Comparison of ENCODE assay signal across 8 cellular contexts in genomic region chr7:135509589-135509838, GRCh38. TPM values are rescaled to one million over a fixed set of nuclear protein-coding genes. Genes with fewer than 3 reads are reported as not detected.
A peak's percentile ranks its signal among the peaks of the same experiment; 100 is the strongest.
DNase-seq lines count a peak whose midpoint lies in the region; ATAC-seq, FAIRE-seq and TF ChIP-seq lines count a peak whose summit lies in the region.

No MANE protein-coding gene starts in this region.

- TF ChIP-seq CTCF in K562 (IDR thresholded peaks at IDR 0.05 in 2 of 3, conservative IDR thresholded peaks at IDR 0.05 in 1 of 3; ENCODE audit: insufficient read depth in 2 of 3, low read depth in 1 of 3, low read length in 3 of 3) (no peak), right lobe of liver (IDR thresholded peaks at IDR 0.05) (no peak)

- FAIRE-seq in K562 (lab: Jason Lieb, UNC) (no peak), HTR-8/SVneo (lab: Jason Lieb, UNC) (no peak)

- DNase-seq in stimulated activated CD4-positive, alpha-beta T cell treated with anti-CD3 and anti-CD28 coated beads, Interleukin-12 subunit alpha, Interleukin-12 subunit beta, amount 100 ng/mL, for 4 hours = peak; percentile 2
- DNase-seq in stimulated activated CD4-positive, alpha-beta T cell treated with anti-CD3 and anti-CD28 coated beads, Interleukin-4, amount 100 ng/mL, for 1 hour = no peak
- peak; percentile 76 to 85 (median 84) for DNase-seq in K562 (ENCODE audit: extremely low read depth in 1 of 4, low spot score in 3 of 4)
- no peak for DNase-seq in right lobe of liver
- no peak for DNase-seq in aorta
- no peak for DNase-seq in KG1 (lab: John Stamatoyannopoulos, UW)
- DNase-seq in HTR-8/SVneo (ENCODE audit: insufficient read length, low spot score) = no peak

- peak overlapping the region; percentile 99 for H3K4me2 ChIP-seq in K562 (ENCODE audit: insufficient read depth, low read length)

- BruUV-seq in K562 (replicated peaks; lab: Mats Ljungman, UMichigan) = no TSS peak

- POLR2A ChIA-PET in K562 (lab: Yijun Ruan, JAX) = interaction anchor here (0.6 to 1.6 kb wide), 6 partner anchors 9 to 344 kb away, joined by 3 to 7 read pairs (median 4); no protein-coding TSS in a partner anchor

- peak overlapping the region; percentile 100 for H2AFZ ChIP-seq in K562 (ENCODE audit: low read depth, low read length)

- no peak for TF ChIP-seq POLR2A in K562 (conservative IDR thresholded peaks at IDR 0.05)
- no peak for TF ChIP-seq POLR2A in right lobe of liver (IDR thresholded peaks at IDR 0.05)

- H3K36me3 ChIP-seq in K562 (ENCODE audit: control insufficient read depth, insufficient read depth, low read length) = peaks cover 8% of the 10 kb centered on the region; the same call in 1 of the 3 replicates
- H3K36me3 ChIP-seq in right lobe of liver = no peaks in the 10 kb centered on the region
- H3K36me3 ChIP-seq in aorta (ENCODE audit: control insufficient read depth in 1 of 2, insufficient read depth in 2 of 2, low read length in 1 of 2) = peaks cover 0 to 2% of the 10 kb centered on the region in 2 donors

- no peak for TF ChIP-seq EP300 in K562 (IDR thresholded peaks at IDR 0.05; ENCODE audit: low read length)

- H3K27ac ChIP-seq in K562 (ENCODE audit: extremely low read depth, low read depth, low read length) = peak overlapping the region; percentile 94
- H3K27ac ChIP-seq in right lobe of liver = peak overlapping the region; percentile 80 to 89 (median 83)
- peak overlapping the region; percentile 29 to 93 for H3K27ac ChIP-seq in aorta (ENCODE audit: low read depth in 1 of 2, low read length in 2 of 2)

- H3K9me3 ChIP-seq in K562 (replicated peaks; ENCODE audit: control insufficient read depth, insufficient read depth, low read depth, low read length) (no peaks in the 10 kb centered on the region), right lobe of liver (no peaks in the 10 kb centered on the region), aorta (ENCODE audit: control insufficient read depth, low read length) (no peaks in the 10 kb centered on the region)

- CTCF ChIA-PET in K562 (lab: Yijun Ruan, JAX; ENCODE audit: low intra/inter-chr PET ratio) = interaction anchor here (0.7 to 1.5 kb wide), 3 partner anchors 48 to 228 kb away, joined by 3 to 7 read pairs (median 7); partner anchors contain the start of gene NUP205

- peaks cover 11% of the 10 kb centered on the region; the same call in 1 of the 2 replicates for H4K20me1 ChIP-seq in K562 (replicated peaks; ENCODE audit: control insufficient read depth, insufficient read depth, low read length)

- H3K27me3 ChIP-seq in K562 (ENCODE audit: control insufficient read depth in 2 of 2, insufficient read depth in 2 of 2, low read length in 2 of 2) (no peaks in the 10 kb centered on the region), right lobe of liver (no peaks in the 10 kb centered on the region), aorta (ENCODE audit: control insufficient read depth in 1 of 2, insufficient read depth in 2 of 2, low read length in 1 of 2) (no peaks in the 10 kb centered on the region)

- under 1% methylated on average over 10 of the region's 14 CpGs for WGBS in K562 (ENCODE audit: insufficient coverage, low coverage, missing lambda C conversion rate)
- WGBS in right lobe of liver (ENCODE audit: insufficient coverage, low coverage, low lambda C conversion rate, missing lambda C conversion rate) = 1% methylated on average over 10 of the region's 14 CpGs
- WGBS in aorta, 2 donors = 0% methylated on average over 13 to 14 of the region's 14 CpGs

- H3K9me1 ChIP-seq in K562 (ENCODE audit: control insufficient read depth, insufficient read depth, low read length) = no peaks in the 10 kb centered on the region

- ATAC-seq in K562 = no peak
- no peak for ATAC-seq in right lobe of liver
- ATAC-seq in aorta (ENCODE audit: low FRiP score) = no peak
- no peak for ATAC-seq in GM21526 (IDR thresholded peaks at IDR 0.05; ENCODE audit: low FRiP score, unreplicated experiment)

- no peak for TF ChIP-seq RAD21 in K562 (CRISPR knock-in tag; conservative IDR thresholded peaks at IDR 0.05 in 1 of 2, IDR thresholded peaks at IDR 0.05 in 1 of 2)

- peaks cover 10 to 11% of the 10 kb centered on the region in 2 experiments; a peak in 4 of 5 replicates for H3K4me1 ChIP-seq in K562 (replicated peaks in 1 of 2; ENCODE audit: control insufficient read depth in 2 of 2, insufficient read depth in 2 of 2, low read length in 2 of 2)
- H3K4me1 ChIP-seq in right lobe of liver = peaks cover 0 to 21% (median 4%) of the 10 kb centered on the region in 4 donors
- H3K4me1 ChIP-seq in aorta (ENCODE audit: control insufficient read depth in 1 of 2, insufficient read depth in 2 of 2, low read length in 2 of 2) = peaks cover 0 to 1% of the 10 kb centered on the region in 2 donors

- H3K4me3 ChIP-seq in K562 = peak overlapping the region; percentile 70
- H3K4me3 ChIP-seq in right lobe of liver = peak overlapping the region; percentile 75 to 79 (median 79)
- H3K4me3 ChIP-seq in aorta (ENCODE audit: low read length in 2 of 2) = peak overlapping the region; percentile 97

- intact Hi-C loops in K562 (cut with micrococcal nuclease) = no loop called here
- intact Hi-C loops in right lobe of liver (cut with DNase I) = no loop called here
- intact Hi-C loops in aorta (cut with DNase I) = no loop called here

- peaks cover 51% of the 10 kb centered on the region for H3K79me2 ChIP-seq in K562 (ENCODE audit: control insufficient read depth, insufficient read depth, low read length)

- in situ Hi-C loops in K562 (cut with MboI) = no loop called here

- peak overlapping the region; percentile 96 to 100 for H3K9ac ChIP-seq in K562 (ENCODE audit: insufficient read depth in 1 of 2, low read depth in 2 of 2, low read length in 2 of 2)

TF ChIP-seq in K562, 482 proteins besides CTCF, POLR2A, EP300 and RAD21 (continues in another document):
- TF ChIP-seq ZFX (CRISPR knock-in tag; IDR thresholded peaks at IDR 0.05) (no peak), TEAD1 (CRISPR knock-in tag; IDR thresholded peaks at IDR 0.05) (no peak), HDAC3 (IDR thresholded peaks at IDR 0.05; ENCODE audit: borderline replicate concordance, partially characterized antibody) (no peak), HNRNPUL1 (IDR thresholded peaks at IDR 0.05; ENCODE audit: low read length) (no peak), ZNF280A (IDR thresholded peaks at IDR 0.05; ENCODE audit: low read depth, partially characterized antibody) (no peak), THRAP3 (IDR thresholded peaks at IDR 0.05; ENCODE audit: borderline replicate concordance) (0 out of 2 replicates have a peak, but pooled peaks have one; percentile 42)

RNA-seq across cellular contexts. Expression of gene CNOT4, which starts 0.4 kb away (rescaled TPM):
- 34.7 and 77.7 TPM in 2 replicates for total RNA-seq in K562 (2011; cell fraction: chromatin; rRNA removed; ENCODE audit: low replicate concordance)
- total RNA-seq in K562 (2011; cell fraction: nucleolus; rRNA removed) = 11.2 and 14.3 TPM in 2 replicates
- 24.0 and 38.1 TPM in 2 replicates for total RNA-seq in K562 (2011; cell fraction: nucleoplasm; rRNA removed)
- total RNA-seq in K562 (2014; rRNA removed) (12.9 and 15.4 TPM in 2 replicates), K562 (2014; rRNA removed; fragmentation: Illumina TruSeq; extraction: Trizol) (14.6 and 16.2 TPM in 2 replicates), K562 (2015; rRNA removed; fragmentation: Illumina TruSeq; extraction: Trizol) (15.5 and 17.1 TPM in 2 replicates), K562 (2021) (21.1 and 21.6 TPM in 2 replicates), right lobe of liver (10 to 100 TPM in 3 of 6 experiments, 1 to 10 TPM in 3; 9.1 to 14.1 (median 11.0) TPM), aorta (10 to 100 TPM; 29.0 to 35.9 TPM)
- polyA plus RNA-seq in K562 (2011; rRNA removed) (15.4 and 21.5 TPM in 2 replicates), K562 (2014; fragmentation: Illumina TruSeq; extraction: Trizol) (16.7 and 19.8 TPM in 2 replicates), K562 (2014; fragmentation: Nextera tagmentation; extraction: Ambion mirVana) (10 to 100 TPM; 12.6 to 24.1 TPM), K562 (2014; rRNA removed) (8.6 and 10.0 TPM in 2 replicates), aorta (1 to 10 TPM; 6.8 to 8.8 TPM)
- polyA plus RNA-seq in K562 (2011; cell fraction: cytosol; rRNA removed) = 9.1 and 15.4 TPM in 2 replicates
- polyA plus RNA-seq in K562 (2011; cell fraction: nucleus; rRNA removed) = 22.9 and 31.3 TPM in 2 replicates
- polyA plus RNA-seq in K562 (2012) = 12.5 and 13.2 TPM in 2 replicates
- polyA minus RNA-seq in K562 (2011; rRNA and poly(A)+ RNA removed) = 27.1 and 39.5 TPM in 2 replicates
- polyA minus RNA-seq in K562 (2011; cell fraction: cytosol; rRNA and poly(A)+ RNA removed) = 12.0 and 15.1 TPM in 2 replicates
- 33.5 and 57.2 TPM in 2 replicates for polyA minus RNA-seq in K562 (2011; cell fraction: nucleus; rRNA and poly(A)+ RNA removed)

RNA-seq across cellular contexts. Expression of gene NUP205, which starts 48.2 kb away (rescaled TPM):
- 153 and 257 TPM in 2 replicates for total RNA-seq in K562 (2011; cell fraction: chromatin; rRNA removed; ENCODE audit: low replicate concordance)
- total RNA-seq in K562 (2011; cell fraction: nucleolus; rRNA removed) = 115 and 121 TPM in 2 replicates
- total RNA-seq in K562 (2011; cell fraction: nucleoplasm; rRNA removed) = 137 and 140 TPM in 2 replicates
- 158 and 190 TPM in 2 replicates for total RNA-seq in K562 (2014; rRNA removed)
- 234 and 257 TPM in 2 replicates for total RNA-seq in K562 (2014; rRNA removed; fragmentation: Illumina TruSeq; extraction: Trizol)
- total RNA-seq in K562 (2015; rRNA removed; fragmentation: Illumina TruSeq; extraction: Trizol) = 224 and 249 TPM in 2 replicates
- total RNA-seq in K562 (2021) = 221 and 223 TPM in 2 replicates
- polyA plus RNA-seq in K562 (2011; rRNA removed) = 246 and 282 TPM in 2 replicates
- 165 and 255 TPM in 2 replicates for polyA plus RNA-seq in K562 (2011; cell fraction: cytosol; rRNA removed)
- polyA plus RNA-seq in K562 (2011; cell fraction: nucleus; rRNA removed) = 241 and 274 TPM in 2 replicates
- 96.9 and 118 TPM in 2 replicates for polyA plus RNA-seq in K562 (2012)
- 177 and 193 TPM in 2 replicates for polyA plus RNA-seq in K562 (2014; fragmentation: Illumina TruSeq; extraction: Trizol)
- 100 to 1,000 TPM; 101 to 182 TPM for polyA plus RNA-seq in K562 (2014; fragmentation: Nextera tagmentation; extraction: Ambion mirVana)
- 167 and 174 TPM in 2 replicates for polyA plus RNA-seq in K562 (2014; rRNA removed)
- 496 and 535 TPM in 2 replicates for polyA minus RNA-seq in K562 (2011; rRNA and poly(A)+ RNA removed)
- polyA minus RNA-seq in K562 (2011; cell fraction: cytosol; rRNA and poly(A)+ RNA removed) = 181 and 200 TPM in 2 replicates
- 130 and 268 TPM in 2 replicates for polyA minus RNA-seq in K562 (2011; cell fraction: nucleus; rRNA and poly(A)+ RNA removed)
- total RNA-seq in right lobe of liver = 10 to 100 TPM; 12.3 to 20.8 (median 16.1) TPM
- 10 to 100 TPM; 33.9 to 40.9 TPM for total RNA-seq in aorta
- 10 to 100 TPM in 1 of 2 donors, 1 to 10 TPM in 1; 4.9 to 26.3 TPM for polyA plus RNA-seq in aorta

Comparison
In these comparisons a context has a peak if more than half of its experiments do, and no peak if none do; other contexts are left out.
1. DNase-seq: peak in stimulated activated CD4-positive, alpha-beta T cell treated with anti-CD3 and anti-CD28 coated beads, Interleukin-12 subunit alpha, Interleukin-12 subunit beta, amount 100 ng/mL, for 4 hours (single experiment) and K562 (4 of 4); none in stimulated activated CD4-positive, alpha-beta T cell treated with anti-CD3 and anti-CD28 coated beads, Interleukin-4, amount 100 ng/mL, for 1 hour (single experiment), right lobe of liver (0 of 3), aorta (0 of 2), KG1 (single experiment) and HTR-8/SVneo (single experiment).
2. Peak in every context shown above with its lines, with median percentiles within 50 percentile points of each other: H3K27ac ChIP-seq and H3K4me3 ChIP-seq.